Comparison of ENCODE assay signal across 25 cellular contexts in the genomic region with DNA sequence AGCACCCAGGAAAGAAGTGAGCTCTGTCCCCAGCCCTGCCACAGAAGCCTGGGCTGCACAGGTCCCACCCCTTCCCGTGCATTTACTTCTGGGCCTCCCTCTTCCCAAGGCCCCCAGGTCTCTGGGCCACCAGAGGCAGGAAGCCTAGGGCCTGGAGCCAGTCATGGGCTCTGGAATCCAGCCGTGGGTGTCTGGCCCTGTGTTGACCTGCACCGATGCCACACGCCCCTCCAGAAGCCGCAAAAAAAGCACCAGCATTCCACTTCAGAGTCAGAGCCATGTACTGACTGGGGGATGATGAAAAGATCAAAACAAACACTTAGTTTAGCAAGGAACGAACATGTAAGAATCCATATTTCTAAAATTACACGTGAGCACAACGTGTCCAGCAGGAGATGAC.
"Had no signal": no experiment of that assay in that cellular context is flagged by ENCODE, and none has a peak within 500 bp of the region (broad histone marks: within the 10 kb centered on the region; RNA-seq: fewer than 3 reads in every experiment).

No MANE protein-coding gene starts in this region.

- H3K27me3 ChIP-seq: right lobe of liver had no signal

- ATAC-seq: activated CD4-positive, CD25-positive, alpha-beta regulatory T cell treated with anti-CD3 and anti-CD28 coated beads, Interleukin-2, amount 50 U/mL, for 24 hours; left cardiac atrium; right lobe of liver; stimulated activated naive CD8-positive, alpha-beta T cell treated with anti-CD3 and anti-CD28 coated beads, Interleukin-15, amount 100 ng/mL, for 72 hours; T-helper 17 cell had no signal

- DNase-seq: activated CD4-positive, alpha-beta memory T cell treated with anti-CD3 and anti-CD28 coated beads, Interleukin-2, amount 10 ng/mL, durations not matched to agents 7 days and 5 days; activated CD4-positive, alpha-beta T cell treated with anti-CD3 and anti-CD28 coated beads, Interleukin-2, amount 10 ng/mL, durations not matched to agents 24 days and 14 days; activated CD8-positive, alpha-beta memory T cell treated with anti-CD3 and anti-CD28 coated beads, Interleukin-2, amount 50 U/mL, for 48 hours; activated gamma-delta T cell; activated naive CD4-positive, alpha-beta T cell treated with anti-CD3 and anti-CD28 coated beads, Interleukin-2, amount 10 ng/mL, durations not matched to agents 7 days and 5 days; activated naive CD8-positive, alpha-beta T cell treated with anti-CD3 and anti-CD28 coated beads, Interleukin-2, amount 10 ng/mL, durations not matched to agents 7 days and 5 days; activated T-cell treated with anti-CD3 and anti-CD28 coated beads, Interleukin-2, amount 50 U/mL, for 24 hours; amniotic stem cell; dermis blood vessel endothelial cell; effector CD4-positive, alpha-beta T cell; left cardiac atrium; naive B cell; nephron progenitor cell; right lobe of liver; stimulated activated CD4-positive, alpha-beta T cell treated with anti-CD3 and anti-CD28 coated beads, Interleukin-12 subunit alpha, Interleukin-12 subunit beta, amount 100 ng/mL, for 4 hours; stimulated activated CD4-positive, alpha-beta T cell treated with anti-CD3 and anti-CD28 coated beads, Interleukin-4, amount 100 ng/mL, for 1 hour; stimulated activated naive CD8-positive, alpha-beta T cell treated with anti-CD3 and anti-CD28 coated beads, Interleukin-15, amount 100 ng/mL, for 72 hours; substantia nigra; T-helper 17 cell; T1000; WERI-Rb-1 had no signal

- H3K9me3 ChIP-seq: esophagus muscularis mucosa, neutrophil, right lobe of liver had no signal

- H3K4me1 ChIP-seq: esophagus muscularis mucosa, right lobe of liver had no signal

- H3K27ac ChIP-seq: esophagus muscularis mucosa, neutrophil, right lobe of liver, skin epidermis, WERI-Rb-1 had no signal

- H3K4me3 ChIP-seq: esophagus muscularis mucosa, right lobe of liver, skin epidermis had no signal

- H3K36me3 ChIP-seq: esophagus muscularis mucosa, neutrophil, right lobe of liver, WERI-Rb-1 had no signal
